In the genomic region with DNA sequence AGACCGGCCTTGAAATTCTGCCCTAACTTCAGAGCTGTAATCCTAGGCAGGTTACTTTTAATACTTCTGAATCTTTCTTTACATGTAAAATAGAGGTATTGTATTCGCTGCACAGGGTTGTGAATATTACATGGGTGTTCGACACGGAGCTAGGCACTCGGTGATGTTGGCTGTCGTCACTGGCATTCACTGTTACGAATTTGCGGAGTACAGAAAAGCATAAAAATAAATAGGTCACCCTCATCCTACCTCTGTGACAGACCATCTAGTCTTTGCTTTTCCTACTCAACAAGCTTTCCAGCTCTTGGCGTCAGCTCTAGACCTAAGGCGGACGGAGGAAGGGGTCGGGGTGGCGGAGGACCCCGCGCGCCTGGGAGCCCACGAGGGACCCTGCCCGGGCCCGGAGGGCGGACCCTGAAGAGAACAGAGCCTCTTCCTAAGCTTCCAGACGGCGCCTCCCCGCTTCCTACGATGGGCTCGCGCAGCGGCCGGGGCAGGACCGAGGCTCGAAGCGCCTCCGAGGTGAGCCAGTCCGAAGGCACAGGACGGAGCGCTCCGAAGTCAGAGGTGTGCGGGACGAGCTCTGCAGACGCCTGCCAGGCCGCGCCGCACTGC, we compare ENCODE assay signal across 8 cellular contexts. TPM values are rescaled to one million over a fixed set of nuclear protein-coding genes. Genes with fewer than 3 reads are reported as not detected.
DNase-seq lines count a peak whose midpoint lies in the region; ATAC-seq lines count a peak whose summit lies in the region.

No MANE protein-coding gene starts in this region.

- WGBS in iPS DF 6.9 (ENCODE audit: insufficient coverage, insufficient read length) = no CpG with 5 or more reads among the region's 42 CpGs

- peaks cover 20 to 23% (median 21%) of the 10 kb centered on the region in 11 experiments for H3K36me3 ChIP-seq in BLaER1 treated with 17β-estradiol and CSF1 and Interleukin-3, amounts not matched to agents 10 nM and 100 nM
- H3K36me3 ChIP-seq in iPS DF 6.9 (ENCODE audit: control insufficient read depth, insufficient read depth, low read length) = peaks cover 9% of the 10 kb centered on the region

- peaks cover 23% of the 10 kb centered on the region for H3K4me1 Mint-ChIP-seq in activated naive CD8-positive, alpha-beta T cell treated with anti-CD3 and anti-CD28 coated beads for 36 hours
- peaks cover 13 to 20% of the 10 kb centered on the region in 2 donors for H3K4me1 Mint-ChIP-seq in stimulated activated naive B cell treated with anti-CD40 and anti-IgM and Interleukin-4, amounts not matched to agents 10 μg/mL and 1 μg/mL and 100 μg/mL, for 72 hours

- H3K36me3 Mint-ChIP-seq in activated naive CD8-positive, alpha-beta T cell treated with anti-CD3 and anti-CD28 coated beads for 36 hours = no peaks in the 10 kb centered on the region
- H3K36me3 Mint-ChIP-seq in stimulated activated naive B cell treated with anti-CD40 and anti-IgM and Interleukin-4, amounts not matched to agents 10 μg/mL and 1 μg/mL and 100 μg/mL, for 72 hours = peaks cover 0 to 7% of the 10 kb centered on the region in 2 donors

- H3K4me1 ChIP-seq in BLaER1 treated with 17β-estradiol and CSF1 and Interleukin-3, amounts not matched to agents 10 nM and 100 nM = peaks cover 50 to 63% (median 60%) of the 10 kb centered on the region in 10 experiments
- peaks cover 2% of the 10 kb centered on the region; the same call in 1 of the 2 replicates for H3K4me1 ChIP-seq in iPS DF 6.9 (ENCODE audit: control insufficient read depth, insufficient read depth, low read length)

- peak overlapping the region; percentile 85 to 98 (median 93) for H3K4me3 ChIP-seq in BLaER1 treated with 17β-estradiol and CSF1 and Interleukin-3, amounts not matched to agents 10 nM and 100 nM
- H3K4me3 ChIP-seq in iPS DF 6.9 (ENCODE audit: low read length) = peak overlapping the region; percentile 79; the same call in 1 of the 2 replicates

- H3K27me3 Mint-ChIP-seq in activated naive CD8-positive, alpha-beta T cell treated with anti-CD3 and anti-CD28 coated beads for 36 hours = no peaks in the 10 kb centered on the region
- no peaks in the 10 kb centered on the region for H3K27me3 Mint-ChIP-seq in stimulated activated naive B cell treated with anti-CD40 and anti-IgM and Interleukin-4, amounts not matched to agents 10 μg/mL and 1 μg/mL and 100 μg/mL, for 72 hours

- peak overlapping the region; percentile 86 to 97 (median 95) for H3K9ac ChIP-seq in BLaER1 treated with 17β-estradiol and CSF1 and Interleukin-3, amounts not matched to agents 10 nM and 100 nM

- no peaks in the 10 kb centered on the region for H3K9me3 ChIP-seq in BLaER1 treated with 17β-estradiol and CSF1 and Interleukin-3, amounts not matched to agents 10 nM and 100 nM (replicated peaks in 1 of 11)
- H3K9me3 ChIP-seq in iPS DF 6.9 (ENCODE audit: control insufficient read depth, insufficient read depth, low read length) = no peaks in the 10 kb centered on the region

- ATAC-seq in HG02973 (IDR thresholded peaks at IDR 0.05; ENCODE audit: unreplicated experiment) = peak; percentile 3
- no peak for ATAC-seq in stimulated activated naive B cell treated with anti-CD40 and anti-IgM and Interleukin-4, amounts not matched to agents 10 μg/mL and 1 μg/mL and 100 μg/mL, for 72 hours (replicated peaks)
- no peak for ATAC-seq in GM18519 (IDR thresholded peaks at IDR 0.05; ENCODE audit: low FRiP score, unreplicated experiment)

- H3K4me2 ChIP-seq in BLaER1 treated with 17β-estradiol and CSF1 and Interleukin-3, amounts not matched to agents 10 nM and 100 nM = peak overlapping the region; percentile 88 to 100 (median 97)

- H3K4me3 Mint-ChIP-seq in activated naive CD8-positive, alpha-beta T cell treated with anti-CD3 and anti-CD28 coated beads for 36 hours = peak overlapping the region; percentile 65
- H3K4me3 Mint-ChIP-seq in stimulated activated naive B cell treated with anti-CD40 and anti-IgM and Interleukin-4, amounts not matched to agents 10 μg/mL and 1 μg/mL and 100 μg/mL, for 72 hours = peak overlapping the region; percentile 78 to 88

- peak overlapping the region; percentile 84 to 97 (median 94) for H3K27ac ChIP-seq in BLaER1 treated with 17β-estradiol and CSF1 and Interleukin-3, amounts not matched to agents 10 nM and 100 nM
- no peak overlapping the region for H3K27ac ChIP-seq in iPS DF 6.9 (ENCODE audit: low read length)

- DNase-seq in activated naive CD8-positive, alpha-beta T cell treated with anti-CD3 and anti-CD28 coated beads for 36 hours = no peak
- DNase-seq in iPS DF 6.9 (ENCODE audit: low read depth, low spot score) (no peak), NCI-H524 treated with DMSO at 0.1 percent for 48 hours (lab: John Stamatoyannopoulos, UW) (no peak), HK-2 (ENCODE audit: unreplicated experiment) (no peak)
- no peak for DNase-seq in stimulated activated naive B cell treated with anti-CD40 and anti-IgM and Interleukin-4, amounts not matched to agents 10 μg/mL and 1 μg/mL and 100 μg/mL, for 72 hours

- peak overlapping the region; percentile 84 for H3K27ac Mint-ChIP-seq in activated naive CD8-positive, alpha-beta T cell treated with anti-CD3 and anti-CD28 coated beads for 36 hours
- peak overlapping the region; percentile 86 for H3K27ac Mint-ChIP-seq in stimulated activated naive B cell treated with anti-CD40 and anti-IgM and Interleukin-4, amounts not matched to agents 10 μg/mL and 1 μg/mL and 100 μg/mL, for 72 hours

- H3K27me3 ChIP-seq in BLaER1 treated with 17β-estradiol and CSF1 and Interleukin-3, amounts not matched to agents 10 nM and 100 nM = no peaks in the 10 kb centered on the region
- no peaks in the 10 kb centered on the region; the same call in 1 of the 2 replicates for H3K27me3 ChIP-seq in iPS DF 6.9 (ENCODE audit: control insufficient read depth, insufficient read depth, low read length)

- H4K20me1 ChIP-seq in BLaER1 treated with 17β-estradiol and CSF1 and Interleukin-3, amounts not matched to agents 10 nM and 100 nM = peaks cover 0 to 40% (median 23%) of the 10 kb centered on the region in 11 experiments; a peak in 18 of 22 replicates

- H3K9me3 Mint-ChIP-seq in activated naive CD8-positive, alpha-beta T cell treated with anti-CD3 and anti-CD28 coated beads for 36 hours = no peaks in the 10 kb centered on the region
- H3K9me3 Mint-ChIP-seq in stimulated activated naive B cell treated with anti-CD40 and anti-IgM and Interleukin-4, amounts not matched to agents 10 μg/mL and 1 μg/mL and 100 μg/mL, for 72 hours = no peaks in the 10 kb centered on the region

RNA-seq across cellular contexts. Expression of a gene that starts 0.9 kb away (rescaled TPM):
- 10 to 100 TPM; 63.1 to 76.7 TPM for total RNA-seq in activated naive CD8-positive, alpha-beta T cell treated with anti-CD3 and anti-CD28 coated beads for 36 hours

RNA-seq across cellular contexts. Expression of a gene that starts 17.0 kb away (rescaled TPM):
- total RNA-seq in activated naive CD8-positive, alpha-beta T cell treated with anti-CD3 and anti-CD28 coated beads for 36 hours = 100 to 1,000 TPM; 129 to 142 TPM

RNA-seq across cellular contexts. Expression of a gene that starts 53.2 kb away (rescaled TPM):
- total RNA-seq in activated naive CD8-positive, alpha-beta T cell treated with anti-CD3 and anti-CD28 coated beads for 36 hours = 1,000 to 10,000 TPM; 2,814 to 2,845 TPM
